18 cellular contexts compared by ENCODE assay signal in genomic region chr17:71666047-71666446, GRCh38.
A peak's percentile ranks its signal among the peaks of the same experiment; 100 is the strongest.
DNase-seq lines count a peak whose midpoint lies in the region; ATAC-seq, FAIRE-seq and TF ChIP-seq lines count a peak whose summit lies in the region.
"Had no signal": no experiment of that assay in that cellular context is flagged by ENCODE, and none has a peak within 500 bp of the region (broad histone marks: within the 10 kb centered on the region; RNA-seq: fewer than 3 reads in every experiment).

No MANE protein-coding gene starts in this region.

- DNase-seq in HepG2 (ENCODE audit: low spot score) (no peak), right lobe of liver (no peak), H1 (ENCODE audit: low read depth in 1 of 2, low spot score in 2 of 2) (no peak), kidney epithelial cell (ENCODE audit: low read depth) (peak; percentile 61), urothelium cell line (ENCODE audit: low spot score) (no peak), germinal center (ENCODE audit: low spot score) (no peak)
- DNase-seq in activated CD8-positive, alpha-beta memory T cell treated with anti-CD3 and anti-CD28 coated beads, Interleukin-2, amount 10 ng/mL, durations not matched to agents 7 days and 5 days: no peak
- no peak for DNase-seq in activated T-cell treated with anti-CD3 and anti-CD28 coated beads, Interleukin-2, amount 50 U/mL, for 72 hours
- DNase-seq: CD8-positive, alpha-beta T cell; COR-L47; HCEC 1CT had no signal

- H3K27ac ChIP-seq in HepG2 (ENCODE audit: extremely low read length, insufficient read depth, low read length): no peak overlapping the region
- no peak overlapping the region for H3K27ac ChIP-seq in right lobe of liver
- no peak overlapping the region for H3K27ac ChIP-seq in H1 (ENCODE audit: low read depth, low read length)
- H3K27ac ChIP-seq: 22Rv1, BLaER1 had no signal

- no peak overlapping the region for H2BK20ac ChIP-seq in H1 (ENCODE audit: low read length)

- H3K4me1 ChIP-seq in HepG2 (ENCODE audit: insufficient read depth, low read length): no peaks in the 10 kb centered on the region
- H3K4me1 ChIP-seq in right lobe of liver: no peaks in the 10 kb centered on the region
- H3K4me1 ChIP-seq in H1 (replicated peaks in 1 of 4; ENCODE audit: control insufficient read depth in 3 of 4, insufficient read depth in 4 of 4, low read length in 3 of 4): no peaks in the 10 kb centered on the region
- H3K4me1 ChIP-seq: BLaER1 had no signal

- H3K36me3 Mint-ChIP-seq in activated CD8-positive, alpha-beta memory T cell treated with anti-CD3 and anti-CD28 coated beads, Interleukin-2, amount 10 ng/mL, durations not matched to agents 7 days and 5 days: no peaks in the 10 kb centered on the region
- no peaks in the 10 kb centered on the region for H3K36me3 Mint-ChIP-seq in activated T-cell treated with anti-CD3 and anti-CD28 coated beads, Interleukin-2, amount 50 U/mL, for 72 hours (ENCODE audit: insufficient read depth in 2 of 2)
- H3K36me3 Mint-ChIP-seq: CD14-positive monocyte; CD8-positive, alpha-beta T cell had no signal

- H3K14ac ChIP-seq in H1 (ENCODE audit: insufficient read length): no peak overlapping the region

- peaks cover 9% of the 10 kb centered on the region; the same call in 1 of the 2 replicates for H3K9me3 ChIP-seq in HepG2 (ENCODE audit: low read length)
- no peaks in the 10 kb centered on the region for H3K9me3 ChIP-seq in right lobe of liver
- H3K9me3 ChIP-seq in H1 (ENCODE audit: insufficient read depth in 2 of 2, low read depth in 1 of 2, low read length in 1 of 2): no peaks in the 10 kb centered on the region
- H3K9me3 ChIP-seq: BLaER1 had no signal

- H3K4me1 Mint-ChIP-seq in activated CD8-positive, alpha-beta memory T cell treated with anti-CD3 and anti-CD28 coated beads, Interleukin-2, amount 10 ng/mL, durations not matched to agents 7 days and 5 days: no peaks in the 10 kb centered on the region
- no peaks in the 10 kb centered on the region for H3K4me1 Mint-ChIP-seq in activated T-cell treated with anti-CD3 and anti-CD28 coated beads, Interleukin-2, amount 50 U/mL, for 72 hours (ENCODE audit: low read depth)
- H3K4me1 Mint-ChIP-seq: CD14-positive monocyte had no signal

- peaks cover 19% of the 10 kb centered on the region for H3K9me3 Mint-ChIP-seq in activated CD8-positive, alpha-beta memory T cell treated with anti-CD3 and anti-CD28 coated beads, Interleukin-2, amount 10 ng/mL, durations not matched to agents 7 days and 5 days (ENCODE audit: low read depth)
- peaks cover 3 to 9% of the 10 kb centered on the region in 2 donors for H3K9me3 Mint-ChIP-seq in activated T-cell treated with anti-CD3 and anti-CD28 coated beads, Interleukin-2, amount 50 U/mL, for 72 hours

- no peak overlapping the region for H3K4me2 ChIP-seq in HepG2 (ENCODE audit: low read depth, low read length)
- no peak overlapping the region for H3K4me2 ChIP-seq in H1 (ENCODE audit: insufficient read depth in 1 of 2, low read depth in 2 of 2, low read length in 2 of 2)
- H3K4me2 ChIP-seq: BLaER1 had no signal

- 13% methylated on average over 2 of the region's 2 CpGs for WGBS in HepG2 (ENCODE audit: low lambda C conversion rate)
- WGBS in right lobe of liver (ENCODE audit: insufficient coverage, low coverage, low lambda C conversion rate, missing lambda C conversion rate): 53% methylated on average over 2 of the region's 2 CpGs
- WGBS in H1 (ENCODE audit: extremely low coverage in 1 of 2, insufficient coverage in 1 of 2, insufficient read length in 1 of 2, insufficient replicate concordance in 2 of 2, low coverage in 1 of 2, low lambda C conversion rate in 2 of 2, missing lambda C conversion rate in 1 of 2), 2 experiments: 100% methylated on average over 2 of the region's 2 CpGs; no CpG with 5 or more reads in 1 of the 2 experiments

- no peak overlapping the region for H3K23ac ChIP-seq in H1 (ENCODE audit: insufficient read length)

- H3K36me3 ChIP-seq in HepG2 (replicated peaks in 1 of 2; ENCODE audit: control insufficient read depth in 1 of 2, insufficient read depth in 2 of 2, low read length in 2 of 2): no peaks in the 10 kb centered on the region
- H3K36me3 ChIP-seq in right lobe of liver: no peaks in the 10 kb centered on the region
- no peaks in the 10 kb centered on the region for H3K36me3 ChIP-seq in H1 (ENCODE audit: control insufficient read depth in 2 of 4, insufficient read depth in 4 of 4, low read length in 3 of 4)
- H3K36me3 ChIP-seq in kidney epithelial cell (ENCODE audit: control insufficient read depth, insufficient read depth, low read length): no peaks in the 10 kb centered on the region
- H3K36me3 ChIP-seq: BLaER1 had no signal

- CTCF ChIA-PET in HepG2 (lab: Yijun Ruan, JAX; ENCODE audit: low intra/inter-chr PET ratio, low total read pairs) (no interaction called here), H1 (lab: Charles Lee; ENCODE audit: partially characterized antibody) (interaction anchor here (0.6 to 1.1 kb wide), 5 partner anchors 16 to 846 kb away, joined by 3 to 5 read pairs (median 3); no protein-coding TSS in a partner anchor)
- CTCF ChIA-PET in activated CD8-positive, alpha-beta memory T cell treated with anti-CD3 and anti-CD28 coated beads, Interleukin-2, amount 10 ng/mL, durations not matched to agents 7 days and 5 days (lab: Charles Lee): no interaction called here

- H3K9ac ChIP-seq in HepG2 (ENCODE audit: insufficient read depth, low read depth, low read length) (no peak overlapping the region), H1 (replicated peaks in 1 of 4; ENCODE audit: extremely low read depth in 1 of 4, low read depth in 3 of 4, low read length in 3 of 4) (no peak overlapping the region)
- H3K9ac ChIP-seq: BLaER1 had no signal

- no peak overlapping the region for H2BK5ac ChIP-seq in H1 (ENCODE audit: low read depth, low read length)

- no peak overlapping the region for H4K91ac ChIP-seq in H1 (replicated peaks; ENCODE audit: insufficient read length, low read length)

- H3K27ac Mint-ChIP-seq in activated CD8-positive, alpha-beta memory T cell treated with anti-CD3 and anti-CD28 coated beads, Interleukin-2, amount 10 ng/mL, durations not matched to agents 7 days and 5 days: no peak overlapping the region
- H3K27ac Mint-ChIP-seq in activated T-cell treated with anti-CD3 and anti-CD28 coated beads, Interleukin-2, amount 50 U/mL, for 72 hours: no peak overlapping the region
- H3K27ac Mint-ChIP-seq: CD14-positive monocyte; CD8-positive, alpha-beta T cell had no signal

- BruUV-seq in HepG2 (replicated peaks; lab: Mats Ljungman, UMichigan): no TSS peak

- ATAC-seq in HepG2: no peak
- ATAC-seq in right lobe of liver: no peak
- ATAC-seq in activated CD8-positive, alpha-beta memory T cell treated with anti-CD3 and anti-CD28 coated beads, Interleukin-2, amount 10 ng/mL, durations not matched to agents 7 days and 5 days: no peak
- no peak for ATAC-seq in activated T-cell treated with anti-CD3 and anti-CD28 coated beads, Interleukin-2, amount 50 U/mL, for 72 hours (replicated peaks in 1 of 2)
- ATAC-seq: CD8-positive, alpha-beta T cell had no signal

- no peak overlapping the region for H3K56ac ChIP-seq in H1 (replicated peaks; ENCODE audit: insufficient read length, low read depth, low read length)

- H3K27me3 ChIP-seq in HepG2 (ENCODE audit: control insufficient read depth in 1 of 2, insufficient read depth in 2 of 2, low read length in 2 of 2): no peaks in the 10 kb centered on the region
- H3K27me3 ChIP-seq in right lobe of liver: no peaks in the 10 kb centered on the region
- H3K27me3 ChIP-seq in H1 (replicated peaks in 1 of 4; ENCODE audit: control insufficient read depth in 3 of 4, extremely low read depth in 1 of 4, insufficient read depth in 3 of 4, low read length in 3 of 4): no peaks in the 10 kb centered on the region
- no peaks in the 10 kb centered on the region for H3K27me3 ChIP-seq in kidney epithelial cell (ENCODE audit: control insufficient read depth, insufficient read depth, low read length)
- H3K27me3 ChIP-seq: BLaER1 had no signal

- POLR2A ChIA-PET in HepG2 (lab: Yijun Ruan, JAX): interaction anchor here (1.8 kb wide), 1 partner anchor 16 kb away, joined by 4 read pairs; no protein-coding TSS in a partner anchor
- POLR2A ChIA-PET in H1 (lab: Charles Lee; ENCODE audit: partially characterized antibody): no interaction called here

- TF ChIP-seq POLR2A in HepG2 (IDR thresholded peaks at IDR 0.05; ENCODE audit: insufficient read depth in 1 of 2, low read depth in 2 of 2, low read length in 2 of 2): no peak
- no peak for TF ChIP-seq POLR2A in right lobe of liver (IDR thresholded peaks at IDR 0.05)
- TF ChIP-seq POLR2A in H1 (IDR thresholded peaks at IDR 0.05; ENCODE audit: control extremely low read depth in 1 of 2, low read depth in 2 of 2, low read length in 2 of 2): no peak

- H4K5ac ChIP-seq in H1 (ENCODE audit: insufficient read length, low read depth, low read length): no peak overlapping the region

- H3K4me3 ChIP-seq in HepG2 (replicated peaks in 1 of 3; ENCODE audit: insufficient read depth in 1 of 3, low read depth in 2 of 3, low read length in 3 of 3) (no peak overlapping the region), right lobe of liver (no peak overlapping the region), H1 (ENCODE audit: extremely low read depth in 1 of 4, insufficient read depth in 2 of 4, low read depth in 3 of 4, low read length in 4 of 4) (no peak overlapping the region), kidney epithelial cell (ENCODE audit: low read depth, low read length) (no peak overlapping the region)
- H3K4me3 ChIP-seq: BLaER1 had no signal

- no peak overlapping the region for H3K18ac ChIP-seq in H1 (ENCODE audit: extremely low read depth, low read length)

- no peak overlapping the region for H2AK5ac ChIP-seq in H1 (ENCODE audit: low read depth, low read length)

- in situ Hi-C loops in HepG2 (cut with HindIII; ENCODE audit: extremely low pct_ligation_motif_present, low pct_unique_long_range_greater_than_20kb): no loop called here

- H3K79me2 ChIP-seq in HepG2 (ENCODE audit: insufficient read depth, low read length) (no peaks in the 10 kb centered on the region), H1 (ENCODE audit: control insufficient read depth in 1 of 2, insufficient read depth in 2 of 2, low read length in 2 of 2) (no peaks in the 10 kb centered on the region)

- intact Hi-C loops in HepG2 (cut with micrococcal nuclease; ENCODE audit: unreplicated experiment) (no loop called here), right lobe of liver (cut with DNase I) (no loop called here)

- no peak overlapping the region for H3K4ac ChIP-seq in H1 (replicated peaks; ENCODE audit: insufficient read length, low read depth, low read length)

- H2BK15ac ChIP-seq in H1 (ENCODE audit: low read length): no peak overlapping the region

- no peak overlapping the region for H3K4me3 Mint-ChIP-seq in activated CD8-positive, alpha-beta memory T cell treated with anti-CD3 and anti-CD28 coated beads, Interleukin-2, amount 10 ng/mL, durations not matched to agents 7 days and 5 days
- H3K4me3 Mint-ChIP-seq in activated T-cell treated with anti-CD3 and anti-CD28 coated beads, Interleukin-2, amount 50 U/mL, for 72 hours: no peak overlapping the region
- H3K4me3 Mint-ChIP-seq: CD14-positive monocyte; CD8-positive, alpha-beta T cell had no signal

- no peak for FAIRE-seq in HepG2 (lab: Jason Lieb, UNC)
- FAIRE-seq in H1 (lab: Jason Lieb, UNC): no peak
- FAIRE-seq in urothelium cell line (lab: Jason Lieb, UNC): peak; percentile 70
- FAIRE-seq: D721Med, G401.6, GM12891, GM19239 had no signal

- H3K27me3 Mint-ChIP-seq in activated CD8-positive, alpha-beta memory T cell treated with anti-CD3 and anti-CD28 coated beads, Interleukin-2, amount 10 ng/mL, durations not matched to agents 7 days and 5 days: no peaks in the 10 kb centered on the region
- H3K27me3 Mint-ChIP-seq in activated T-cell treated with anti-CD3 and anti-CD28 coated beads, Interleukin-2, amount 50 U/mL, for 72 hours (ENCODE audit: low read depth): no peaks in the 10 kb centered on the region

- TF ChIP-seq CTCF in HepG2 (CRISPR knock-in tag; IDR thresholded peaks at IDR 0.05) (no peak), right lobe of liver (IDR thresholded peaks at IDR 0.05) (no peak), H1 (IDR thresholded peaks at IDR 0.05; ENCODE audit: control extremely low read depth in 1 of 3, insufficient read depth in 1 of 3, low read depth in 1 of 3, low read length in 3 of 3) (no peak), kidney epithelial cell (IDR thresholded peaks at IDR 0.05; ENCODE audit: insufficient read depth, low read length, poor library complexity, severe bottlenecking) (no peak)

- no peak for TF ChIP-seq EP300 in HepG2 (IDR thresholded peaks at IDR 0.05; ENCODE audit: low read depth in 2 of 2, low read length in 2 of 2)
- no peak for TF ChIP-seq EP300 in HepG2 (CRISPR knock-in tag; IDR thresholded peaks at IDR 0.05; ENCODE audit: borderline replicate concordance)
- no peak for TF ChIP-seq EP300 in H1 (IDR thresholded peaks at IDR 0.05; ENCODE audit: borderline replicate concordance in 1 of 2, low read depth in 2 of 2, low read length in 2 of 2)

- no peak for TF ChIP-seq RAD21 in HepG2 (CRISPR knock-in tag; IDR thresholded peaks at IDR 0.05)
- TF ChIP-seq RAD21 in H1 (IDR thresholded peaks at IDR 0.05 in 1 of 2, conservative IDR thresholded peaks at IDR 0.05 in 1 of 2; ENCODE audit: low read depth in 2 of 2, low read length in 2 of 2): no peak

- H3K79me1 ChIP-seq in H1 (ENCODE audit: low read depth, low read length): no peaks in the 10 kb centered on the region

- H2AFZ ChIP-seq in HepG2 (ENCODE audit: low read length) (no peak overlapping the region), H1 (ENCODE audit: low read length) (no peak overlapping the region)

- H4K8ac ChIP-seq in H1 (ENCODE audit: extremely low read depth, insufficient read depth, low read length): no peak overlapping the region

- H2BK12ac ChIP-seq in H1 (ENCODE audit: low read depth, low read length): 0 out of 2 replicates have a peak overlapping the region, but pooled peaks have one; percentile 39

- no peaks in the 10 kb centered on the region for H3K23me2 ChIP-seq in H1 (ENCODE audit: low read depth, low read length)

- H4K20me1 ChIP-seq in HepG2 (ENCODE audit: insufficient read depth, low read length): no peaks in the 10 kb centered on the region
- no peaks in the 10 kb centered on the region for H4K20me1 ChIP-seq in H1 (replicated peaks in 1 of 2; ENCODE audit: control insufficient read depth in 1 of 2, insufficient read depth in 2 of 2, low read length in 2 of 2)
- H4K20me1 ChIP-seq: BLaER1 had no signal

- H2BK120ac ChIP-seq in H1 (replicated peaks; ENCODE audit: low read depth, low read length): no peak overlapping the region

Comparison
In these comparisons a context has a peak if more than half of its experiments do, and no peak if none do; other contexts are left out.
1. Of the 41 proteins assayed by ChIP-seq in both HepG2 and H1: peak only in HepG2: MAFK; only in H1: none; in both: none; in neither: 40.